8 cellular contexts compared by ENCODE assay signal in genomic region chr3:133040696-133041523, GRCh38. TPM values are rescaled to one million over a fixed set of nuclear protein-coding genes. Genes with fewer than 3 reads are reported as not detected.
DNase-seq lines count a peak whose midpoint lies in the region; ATAC-seq and TF ChIP-seq lines count a peak whose summit lies in the region.

No MANE protein-coding gene starts in this region.

- POLR2A ChIA-PET in CD8-positive, alpha-beta memory T cell (lab: Charles Lee), result no interaction called here

- no peaks in the 10 kb centered on the region for H3K36me3 Mint-ChIP-seq in CD8-positive, alpha-beta memory T cell

- H3K4me3 ChIP-seq in GM06990 (replicated peaks; ENCODE audit: low read depth, low read length), result no peak overlapping the region
- H3K4me3 ChIP-seq in NT2/D1 (ENCODE audit: insufficient read length, low read depth), result no peak overlapping the region
- no peak overlapping the region for H3K4me3 ChIP-seq in CD8-positive, alpha-beta memory T cell (ENCODE audit: low read length)

- H3K27me3 ChIP-seq in GM06990 (replicated peaks; ENCODE audit: control insufficient read depth, insufficient read depth, low read length) (peaks cover 2% of the 10 kb centered on the region), NT2/D1 (ENCODE audit: insufficient read depth, insufficient read length) (peaks cover 28% of the 10 kb centered on the region)
- H3K27me3 ChIP-seq in CD8-positive, alpha-beta memory T cell (ENCODE audit: insufficient read depth, low read length, poor library complexity, severe bottlenecking), result no peaks in the 10 kb centered on the region

- no peak overlapping the region for H3K27ac ChIP-seq in 22Rv1
- no peak overlapping the region for H3K27ac ChIP-seq in CD8-positive, alpha-beta memory T cell (ENCODE audit: low read depth, low read length)

- H3K27ac Mint-ChIP-seq in CD8-positive, alpha-beta memory T cell, result no peak overlapping the region

- ATAC-seq in left colon, result peak; percentile 66
- no peak for ATAC-seq in stimulated activated naive CD8-positive, alpha-beta T cell treated with anti-CD3 and anti-CD28 coated beads, Interleukin-15, Interleukin-2, amounts not matched to agents 100 U/mL and 50 U/mL, for 24 hours

- H3K36me3 ChIP-seq in GM06990 (ENCODE audit: control insufficient read depth, insufficient read depth, low read length), result no peaks in the 10 kb centered on the region
- no peaks in the 10 kb centered on the region for H3K36me3 ChIP-seq in NT2/D1 (ENCODE audit: insufficient read depth, insufficient read length, low read length)
- H3K36me3 ChIP-seq in CD8-positive, alpha-beta memory T cell (ENCODE audit: insufficient read depth, low read length), result no peaks in the 10 kb centered on the region

- peak; percentile 91 for TF ChIP-seq RAD21 in Ishikawa (IDR thresholded peaks at IDR 0.05; ENCODE audit: low read depth)

- TF ChIP-seq CTCF in 22Rv1 (IDR thresholded peaks at IDR 0.05) (peak; percentile 90), GM06990 (IDR thresholded peaks at IDR 0.05; ENCODE audit: insufficient read depth, low read length, poor library complexity, severe bottlenecking) (peak; percentile 69)

- DNase-seq in GM06990 (ENCODE audit: extremely low read depth, insufficient read length) (peak; percentile 8), NT2/D1 (ENCODE audit: low read depth, low spot score) (peak; percentile 83), cerebellum (ENCODE audit: low spot score) (peak; percentile 76), left colon (peak; percentile 49 to 59)
- DNase-seq in stimulated activated naive CD8-positive, alpha-beta T cell treated with anti-CD3 and anti-CD28 coated beads, Interleukin-15, Interleukin-2, amounts not matched to agents 100 U/mL and 50 U/mL, for 24 hours, result peak; percentile 51
- DNase-seq in CD8-positive, alpha-beta memory T cell, result no peak

- peaks cover 4% of the 10 kb centered on the region; the same call in 1 of the 2 replicates for H3K9me3 ChIP-seq in NT2/D1 (ENCODE audit: insufficient read depth, low read length)
- H3K9me3 ChIP-seq in CD8-positive, alpha-beta memory T cell (ENCODE audit: low read length), result no peaks in the 10 kb centered on the region

- intact Hi-C loops in left colon (cut with DNase I, micrococcal nuclease), result loop anchor here in 1 of 2 donors (10.0 kb wide), 1 partner anchor 334 kb away; no protein-coding TSS in a partner anchor

- H3K4me3 Mint-ChIP-seq in CD8-positive, alpha-beta memory T cell, result no peak overlapping the region

- no peak for TF ChIP-seq EP300 in Ishikawa (IDR thresholded peaks at IDR 0.05; ENCODE audit: borderline replicate concordance)

- CTCF ChIA-PET in CD8-positive, alpha-beta memory T cell (lab: Charles Lee), result no interaction called here

- H3K27me3 Mint-ChIP-seq in CD8-positive, alpha-beta memory T cell, result peaks cover 19 to 32% of the 10 kb centered on the region in 2 donors

- H3K9ac ChIP-seq in NT2/D1 (ENCODE audit: insufficient read length, low read depth), result no peak overlapping the region

- no peaks in the 10 kb centered on the region for H3K4me1 ChIP-seq in NT2/D1 (ENCODE audit: insufficient read depth, insufficient read length)
- H3K4me1 ChIP-seq in CD8-positive, alpha-beta memory T cell (ENCODE audit: insufficient read depth, low read length), result no peaks in the 10 kb centered on the region

- peaks cover 0 to 14% (median 8%) of the 10 kb centered on the region in 3 donors for H3K4me1 Mint-ChIP-seq in CD8-positive, alpha-beta memory T cell

- H3K9me3 Mint-ChIP-seq in CD8-positive, alpha-beta memory T cell, result peaks cover 0 to 5% (median 0%) of the 10 kb centered on the region in 5 donors

TF ChIP-seq in Ishikawa, 13 proteins besides CTCF, POLR2A, EP300 and RAD21:
- no peak for TF ChIP-seq FOXM1 (IDR thresholded peaks at IDR 0.05; ENCODE audit: borderline replicate concordance, low read depth)
- TF ChIP-seq USF1 (IDR thresholded peaks at IDR 0.05), result no peak
- TF ChIP-seq CEBPB (IDR thresholded peaks at IDR 0.05), result no peak
- peak; percentile 46; the same call in 1 of the 2 replicates for TF ChIP-seq TEAD4 (IDR thresholded peaks at IDR 0.05)
- TF ChIP-seq YY1 (IDR thresholded peaks at IDR 0.05; ENCODE audit: low read depth), result no peak

RNA-seq across cellular contexts. Expression of gene TMEM108, which starts 2.7 kb away (rescaled TPM):
- 9.1 TPM for total RNA-seq in cerebellum
- total RNA-seq in left colon, result under 1 TPM; 0.40 to 0.92 TPM
- not detected for total RNA-seq in CD8-positive, alpha-beta memory T cell
- polyA plus RNA-seq in CD8-positive, alpha-beta memory T cell, result not detected

Comparison
In these comparisons a context has a peak if more than half of its experiments do, and no peak if none do; other contexts are left out.
1. DNase-seq: peak in GM06990 (single experiment), NT2/D1 (single experiment), cerebellum (single experiment), left colon (2 of 2) and stimulated activated naive CD8-positive, alpha-beta T cell treated with anti-CD3 and anti-CD28 coated beads, Interleukin-15, Interleukin-2, amounts not matched to agents 100 U/mL and 50 U/mL, for 24 hours (single experiment); none in CD8-positive, alpha-beta memory T cell (0 of 5).